ENCODE assay signal across 8 cellular contexts in genomic region chr20:41177636-41178035, GRCh38. TPM values are rescaled to one million over a fixed set of nuclear protein-coding genes. Genes with fewer than 3 reads are reported as not detected.
DNase-seq lines count a peak whose midpoint lies in the region; ATAC-seq and TF ChIP-seq lines count a peak whose summit lies in the region.

No MANE protein-coding gene starts in this region.

- no peak for TF ChIP-seq RAD21 in Ishikawa (IDR thresholded peaks at IDR 0.05; ENCODE audit: low read depth)

- H3K4me3 ChIP-seq in mesodermal cell (ENCODE audit: extremely low read depth, insufficient read depth, low read length, poor library complexity, severe bottlenecking), result no peak overlapping the region

- peaks cover 67% of the 10 kb centered on the region for H3K36me3 ChIP-seq in mesodermal cell (ENCODE audit: control insufficient read depth, insufficient read depth, low read length)

- H3K4me1 ChIP-seq in mesodermal cell (ENCODE audit: control insufficient read depth, insufficient read depth, low read length, poor library complexity, severe bottlenecking), result peaks cover 28% of the 10 kb centered on the region

- no peaks in the 10 kb centered on the region for H3K9me3 ChIP-seq in mesodermal cell (ENCODE audit: control insufficient read depth, low read length)

- TF ChIP-seq EP300 in Ishikawa (IDR thresholded peaks at IDR 0.05; ENCODE audit: borderline replicate concordance), result peak; percentile 71; the same call in 1 of the 2 replicates

- ATAC-seq in HG03439 (IDR thresholded peaks at IDR 0.05; ENCODE audit: unreplicated experiment) (no peak), GM19351 (IDR thresholded peaks at IDR 0.05; ENCODE audit: unreplicated experiment) (no peak)

- H3K27ac ChIP-seq in mesodermal cell (ENCODE audit: low read depth, low read length, severe bottlenecking), result peak overlapping the region; percentile 79

- WGBS in mesodermal cell (ENCODE audit: insufficient coverage in 2 of 2), 2 experiments, result 83 to 85% methylated on average over 2 of the region's 2 CpGs

- DNase-seq in A172 (ENCODE audit: low spot score) (peak; percentile 92), ecto neural progenitor cell (ENCODE audit: low spot score) (peak; percentile 38), NCI-H2196 (lab: John Stamatoyannopoulos, UW; ENCODE audit: unreplicated experiment) (no peak), NCI-H2081 (lab: John Stamatoyannopoulos, UW) (no peak)

TF ChIP-seq in Ishikawa, 13 proteins besides CTCF, POLR2A, EP300 and RAD21:
- TF ChIP-seq NFIC (IDR thresholded peaks at IDR 0.05), result peak; percentile 49
- TF ChIP-seq TCF12 (IDR thresholded peaks at IDR 0.05; ENCODE audit: low read depth), result peak; percentile 40; the same call in 1 of the 2 replicates
- TF ChIP-seq TAF1 (IDR thresholded peaks at IDR 0.05; ENCODE audit: low read depth), result no peak
- 0 out of 2 replicates have a peak, but pooled peaks have one; percentile 16 for TF ChIP-seq FOXM1 (IDR thresholded peaks at IDR 0.05; ENCODE audit: borderline replicate concordance, low read depth)
- no peak for TF ChIP-seq USF1 (IDR thresholded peaks at IDR 0.05)
- no peak for TF ChIP-seq CREB1 (IDR thresholded peaks at IDR 0.05; ENCODE audit: low read depth)
- TF ChIP-seq TEAD4 (IDR thresholded peaks at IDR 0.05), result peak; percentile 88
- TF ChIP-seq ZBTB7A (IDR thresholded peaks at IDR 0.05; ENCODE audit: low read depth), result 0 out of 2 replicates have a peak, but pooled peaks have one; percentile 36
- no peak for TF ChIP-seq YY1 (IDR thresholded peaks at IDR 0.05; ENCODE audit: low read depth)

RNA-seq across cellular contexts. Expression of gene PLCG1, which starts 40.3 kb away (rescaled TPM):
- 79.6 and 82.9 TPM in 2 replicates for total RNA-seq in A172 (2014; rRNA removed; shearing (Covaris generic))
- 158 TPM for polyA plus RNA-seq in mesodermal cell (2013, experiment 1 of 2)
- 125 TPM for polyA plus RNA-seq in mesodermal cell (2013, experiment 2 of 2)

Comparison
In these comparisons a context has a peak if more than half of its experiments do, and no peak if none do; other contexts are left out.
1. DNase-seq: peak in A172 (single experiment) and ecto neural progenitor cell (single experiment); none in NCI-H2196 (single experiment) and NCI-H2081 (0 of 2).